Comparison of ENCODE assay signal across 13 cellular contexts in the genomic region with DNA sequence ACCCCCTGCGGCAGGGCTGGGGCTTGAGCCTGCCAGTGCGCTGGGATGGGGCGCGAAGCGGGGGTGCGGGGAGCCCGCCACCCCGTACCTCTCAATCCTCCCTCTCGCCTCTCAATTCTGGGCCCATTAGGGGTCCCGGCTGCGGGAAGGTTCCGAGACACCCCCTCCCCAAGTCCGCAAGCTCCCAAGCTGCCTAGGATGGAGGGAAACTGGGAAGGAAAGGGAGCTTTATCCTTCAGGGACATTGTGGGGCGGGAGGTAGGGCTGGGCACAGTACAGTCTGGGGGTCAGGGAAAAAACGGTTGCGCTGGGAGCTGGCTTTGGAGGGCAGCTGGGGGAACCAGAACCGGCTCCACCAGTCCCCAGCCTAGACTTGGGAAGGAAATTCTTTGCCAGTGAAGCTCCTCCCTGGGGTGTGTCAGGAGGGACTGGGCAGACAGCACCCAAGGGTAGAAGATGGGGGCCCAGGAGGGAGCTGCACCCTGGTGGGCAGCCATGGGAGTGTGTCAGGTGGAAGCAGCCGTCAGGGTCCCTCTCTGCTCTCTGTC. TPM values are rescaled to one million over a fixed set of nuclear protein-coding genes. Genes with fewer than 3 reads are reported as not detected.
DNase-seq lines count a peak whose midpoint lies in the region; ATAC-seq, FAIRE-seq and TF ChIP-seq lines count a peak whose summit lies in the region.
"Had no signal": no experiment of that assay in that cellular context is flagged by ENCODE, and none has a peak within 500 bp of the region (broad histone marks: within the 10 kb centered on the region; RNA-seq: fewer than 3 reads in every experiment).

No MANE protein-coding gene starts in this region.

- ATAC-seq in A549: peak in 1 of 2 experiments; percentile 8; a peak in 1 of 6 replicates
- ATAC-seq in PC-3: peak; percentile 26
- peak; percentile 70 for ATAC-seq in esophagus mucosa
- no peak for ATAC-seq in naive thymus-derived CD4-positive, alpha-beta T cell
- no peak for ATAC-seq in GM19397 (IDR thresholded peaks at IDR 0.05; ENCODE audit: unreplicated experiment)

- peaks cover 0 to 11% (median 0%) of the 10 kb centered on the region in 7 donors for H3K4me1 Mint-ChIP-seq in naive thymus-derived CD4-positive, alpha-beta T cell
- peaks cover 0 to 3% of the 10 kb centered on the region in 2 donors for H3K4me1 Mint-ChIP-seq in immature natural killer cell

- H3K9ac ChIP-seq in PC-3 (ENCODE audit: low read length): peak overlapping the region; percentile 93
- H3K9ac ChIP-seq: BLaER1 treated with 17β-estradiol and CSF1 and Interleukin-3, amounts not matched to agents 10 nM and 100 nM had no signal

- H3K4me1 ChIP-seq in A549 (peaks cover 9% of the 10 kb centered on the region; the same call in 1 of the 3 replicates), PC-3 (ENCODE audit: insufficient read depth, low read length) (peaks cover 76% of the 10 kb centered on the region)
- no peaks in the 10 kb centered on the region for H3K4me1 ChIP-seq in naive thymus-derived CD4-positive, alpha-beta T cell (ENCODE audit: control insufficient read depth in 2 of 2, insufficient read depth in 2 of 2, low read length in 2 of 2)

- CTCF ChIA-PET in A549 (lab: Yijun Ruan, JAX): interaction anchor here (0.6 to 1.4 kb wide), 2 partner anchors 14 to 71 kb away, joined by 4 to 6 read pairs; no protein-coding TSS in a partner anchor
- CTCF ChIA-PET in PC-3 (lab: Charles Lee): interaction anchor here (0.8 to 1.1 kb wide), 2 partner anchors 39 to 71 kb away, joined by 4 to 7 read pairs; no protein-coding TSS in a partner anchor
- CTCF ChIA-PET in naive thymus-derived CD4-positive, alpha-beta T cell (lab: Charles Lee): interaction anchor here (0.7 kb wide), 1 partner anchor 1751 kb away, joined by 3 read pairs; no protein-coding TSS in a partner anchor

- no peaks in the 10 kb centered on the region for H3K9me3 Mint-ChIP-seq in naive thymus-derived CD4-positive, alpha-beta T cell
- H3K9me3 Mint-ChIP-seq in immature natural killer cell: no peaks in the 10 kb centered on the region

- no peak for DNase-seq in A549 (ENCODE audit: low read depth in 1 of 2, low spot score in 1 of 2)
- DNase-seq in PC-3: peak; percentile 86
- DNase-seq in naive thymus-derived CD4-positive, alpha-beta T cell: no peak
- DNase-seq in MV-4-11 (lab: John Stamatoyannopoulos, UW): no peak
- DNase-seq in immature natural killer cell: no peak
- no peak for DNase-seq in erythroblast (lab: John Stamatoyannopoulos, UW)
- DNase-seq: NCI-H1694 treated with DMSO at 0.1 percent for 48 hours; spleen; stimulated activated naive CD4-positive, alpha-beta T cell treated with Interleukin-2 at 50 U/mL for 16 hours had no signal

- peak overlapping the region in 6 of 10 donors; percentile 5 to 39 (median 26) for H3K4me3 Mint-ChIP-seq in naive thymus-derived CD4-positive, alpha-beta T cell
- H3K4me3 Mint-ChIP-seq in immature natural killer cell: peak overlapping the region in 1 of 5 donors; percentile 4

- H3K36me3 ChIP-seq in PC-3 (ENCODE audit: low read depth, low read length): peaks cover 27% of the 10 kb centered on the region
- no peaks in the 10 kb centered on the region for H3K36me3 ChIP-seq in naive thymus-derived CD4-positive, alpha-beta T cell (ENCODE audit: control insufficient read depth in 2 of 3, insufficient read depth in 3 of 3, low read length in 3 of 3)
- H3K36me3 ChIP-seq: BLaER1 treated with 17β-estradiol and CSF1 and Interleukin-3, amounts not matched to agents 10 nM and 100 nM; SJSA1; spleen had no signal

- no peak overlapping the region for H3K27ac Mint-ChIP-seq in naive thymus-derived CD4-positive, alpha-beta T cell
- no peak overlapping the region for H3K27ac Mint-ChIP-seq in immature natural killer cell

- H3K9me3 ChIP-seq in A549: no peaks in the 10 kb centered on the region
- H3K9me3 ChIP-seq in PC-3 (ENCODE audit: low read length): no peaks in the 10 kb centered on the region
- H3K9me3 ChIP-seq in naive thymus-derived CD4-positive, alpha-beta T cell (ENCODE audit: control insufficient read depth in 2 of 3, low read length in 3 of 3): no peaks in the 10 kb centered on the region
- H3K9me3 ChIP-seq: BLaER1 treated with 17β-estradiol and CSF1 and Interleukin-3, amounts not matched to agents 10 nM and 100 nM; SJSA1; spleen had no signal

- H3K27me3 ChIP-seq in PC-3 (ENCODE audit: low read length): no peaks in the 10 kb centered on the region
- H3K27me3 ChIP-seq in naive thymus-derived CD4-positive, alpha-beta T cell (ENCODE audit: control insufficient read depth in 2 of 2, insufficient read depth in 2 of 2, low read length in 2 of 2): no peaks in the 10 kb centered on the region

- H3K79me2 ChIP-seq in PC-3 (ENCODE audit: low read length): peaks cover 59% of the 10 kb centered on the region

- no peak for TF ChIP-seq EP300 in A549 (IDR thresholded peaks at IDR 0.05)

- intact Hi-C loops in PC-3 (cut with micrococcal nuclease): no loop called here
- intact Hi-C loops in naive thymus-derived CD4-positive, alpha-beta T cell (cut with micrococcal nuclease): no loop called here

- WGBS in A549 (ENCODE audit: missing lambda C conversion rate): 81% methylated on average over 7 of the region's 18 CpGs

- TF ChIP-seq RAD21 in A549 (conservative IDR thresholded peaks at IDR 0.05 in 1 of 2, IDR thresholded peaks at IDR 0.05 in 1 of 2): no peak

- TF ChIP-seq POLR2A in A549 (IDR thresholded peaks at IDR 0.05; ENCODE audit: low read length) (no peak), erythroblast (IDR thresholded peaks at IDR 0.05; ENCODE audit: low read length) (no peak)

- H3K27ac ChIP-seq in A549: peak overlapping the region; percentile 68 to 86; a peak in 5 of 6 replicates
- peak overlapping the region; percentile 94 for H3K27ac ChIP-seq in PC-3 (ENCODE audit: low read length)
- H3K27ac ChIP-seq in naive thymus-derived CD4-positive, alpha-beta T cell (ENCODE audit: low read depth, low read length): no peak overlapping the region
- H3K27ac ChIP-seq: BLaER1 treated with 17β-estradiol and CSF1 and Interleukin-3, amounts not matched to agents 10 nM and 100 nM; SJSA1; spleen had no signal

- no peak for TF ChIP-seq CTCF in A549 (IDR thresholded peaks at IDR 0.05)
- peak; percentile 5; the same call in 1 of the 2 replicates for TF ChIP-seq CTCF in PC-3 (conservative IDR thresholded peaks at IDR 0.05; ENCODE audit: low read depth, low read length)

- POLR2A ChIA-PET in A549 (lab: Yijun Ruan, JAX): no interaction called here
- POLR2A ChIA-PET in PC-3 (lab: Charles Lee; ENCODE audit: unreplicated experiment): interaction anchor here (0.6 to 1.0 kb wide), 3 partner anchors 19 to 1445 kb away, joined by 3 to 5 read pairs (median 3); no protein-coding TSS in a partner anchor
- POLR2A ChIA-PET in naive thymus-derived CD4-positive, alpha-beta T cell (lab: Charles Lee): no interaction called here

- H3K4me2 ChIP-seq in A549 (peak overlapping the region; percentile 91), PC-3 (ENCODE audit: low read length) (peak overlapping the region; percentile 98)

- no peak for FAIRE-seq in A549 (lab: Jason Lieb, UNC)

- 0 out of 2 replicates have a peak, but pooled peaks cover 6% of the 10 kb centered on the region for H4K20me1 ChIP-seq in PC-3 (ENCODE audit: low read length)
- H4K20me1 ChIP-seq: BLaER1 treated with 17β-estradiol and CSF1 and Interleukin-3, amounts not matched to agents 10 nM and 100 nM had no signal

- H3K9me2 ChIP-seq in PC-3 (replicated peaks; ENCODE audit: low read length): no peaks in the 10 kb centered on the region

- TSS peak; percentile 52 for BruUV-seq in PC-3 (replicated peaks; lab: Mats Ljungman, UMichigan)

- H2AFZ ChIP-seq in PC-3 (ENCODE audit: low read length): peak overlapping the region; percentile 74

- H3K27me3 Mint-ChIP-seq in naive thymus-derived CD4-positive, alpha-beta T cell: peaks cover 54 to 75% (median 61%) of the 10 kb centered on the region in 5 donors
- peaks cover 4 to 29% (median 13%) of the 10 kb centered on the region in 3 donors for H3K27me3 Mint-ChIP-seq in immature natural killer cell (ENCODE audit: low read depth in 3 of 3)

- no peaks in the 10 kb centered on the region for H3K36me3 Mint-ChIP-seq in naive thymus-derived CD4-positive, alpha-beta T cell
- no peaks in the 10 kb centered on the region for H3K36me3 Mint-ChIP-seq in immature natural killer cell

- no peaks in the 10 kb centered on the region for H3F3A ChIP-seq in PC-3 (ENCODE audit: low read length, unreplicated experiment)

- peak overlapping the region; percentile 54 for H3K4me3 ChIP-seq in A549
- H3K4me3 ChIP-seq in PC-3 (ENCODE audit: low read length): peak overlapping the region; percentile 96
- H3K4me3 ChIP-seq in naive thymus-derived CD4-positive, alpha-beta T cell (ENCODE audit: low read length): no peak overlapping the region
- H3K4me3 ChIP-seq: BLaER1 treated with 17β-estradiol and CSF1 and Interleukin-3, amounts not matched to agents 10 nM and 100 nM; SJSA1 had no signal

RNA-seq across cellular contexts. Expression of a gene that starts 0.9 kb away (rescaled TPM):
- polyA plus RNA-seq in A549 (2011; rRNA removed): 0.50 and 0.81 TPM in 2 replicates
- 0.62 and 0.71 TPM in 2 replicates for polyA plus RNA-seq in A549 (2012; cell fraction: cytosol; rRNA removed)
- polyA plus RNA-seq in A549 (2012; cell fraction: nucleus; rRNA removed): 0.60 and 1.0 TPM in 2 replicates
- 0.75 to 0.84 TPM (median 0.76 TPM) in 3 replicates for polyA plus RNA-seq in A549 (2017; fragmentation: RNase III; extraction: RNeasy Plus Mini Kit Qiagen cat#74134 plus additional on column Dnase treatment)
- 0.88 and 1.2 TPM in 2 replicates for polyA minus RNA-seq in A549 (2011; rRNA and poly(A)+ RNA removed)
- total RNA-seq in PC-3 (2014; rRNA removed): 89.9 and 97.9 TPM in 2 replicates
- 61.7 TPM for total RNA-seq in esophagus mucosa
- not detected for total RNA-seq in naive thymus-derived CD4-positive, alpha-beta T cell
- not detected for polyA plus RNA-seq in naive thymus-derived CD4-positive, alpha-beta T cell
- not detected for polyA plus RNA-seq in immature natural killer cell
- total RNA-seq: SJSA1, spleen had no signal

RNA-seq across cellular contexts. Expression of a gene that starts 10.9 kb away (rescaled TPM):
- not detected in 2 replicates for polyA plus RNA-seq in A549 (2011; rRNA removed)
- not detected in 2 replicates for polyA plus RNA-seq in A549 (2012; cell fraction: cytosol; rRNA removed)
- not detected in 2 replicates for polyA plus RNA-seq in A549 (2012; cell fraction: nucleus; rRNA removed)
- polyA plus RNA-seq in A549 (2017; fragmentation: RNase III; extraction: RNeasy Plus Mini Kit Qiagen cat#74134 plus additional on column Dnase treatment): not detected in 3 replicates
- not detected in 2 replicates for polyA minus RNA-seq in A549 (2011; rRNA and poly(A)+ RNA removed)
- not detected in 2 replicates for total RNA-seq in PC-3 (2014; rRNA removed)
- 2.0 TPM for total RNA-seq in esophagus mucosa
- total RNA-seq in naive thymus-derived CD4-positive, alpha-beta T cell: not detected
- polyA plus RNA-seq in naive thymus-derived CD4-positive, alpha-beta T cell: not detected
- not detected for polyA plus RNA-seq in immature natural killer cell
- total RNA-seq: SJSA1 had no signal

RNA-seq across cellular contexts. Expression of a gene that starts 22.4 kb away (rescaled TPM):
- polyA plus RNA-seq in A549 (2011; rRNA removed) (0.07 TPM in 1 of 2 replicates, not detected in the other), A549 (2017; fragmentation: RNase III; extraction: RNeasy Plus Mini Kit Qiagen cat#74134 plus additional on column Dnase treatment) (0.04 to 0.07 TPM in 2 of 3 replicates, not detected in the other), immature natural killer cell (not detected)
- 0.03 and 0.04 TPM in 2 replicates for polyA plus RNA-seq in A549 (2012; cell fraction: cytosol; rRNA removed)
- 0.05 TPM in 1 of 2 replicates, not detected in the other for polyA plus RNA-seq in A549 (2012; cell fraction: nucleus; rRNA removed)
- polyA minus RNA-seq in A549 (2011; rRNA and poly(A)+ RNA removed): 0.12 TPM in 1 of 2 replicates, not detected in the other
- total RNA-seq in PC-3 (2014; rRNA removed) (0.12 TPM in 1 of 2 replicates, not detected in the other), esophagus mucosa (1.4 TPM)
- total RNA-seq in naive thymus-derived CD4-positive, alpha-beta T cell: not detected
- not detected for polyA plus RNA-seq in naive thymus-derived CD4-positive, alpha-beta T cell
- total RNA-seq: SJSA1, spleen had no signal
- polyA plus RNA-seq: spleen had no signal

RNA-seq across cellular contexts. Expression of a gene that starts 27.1 kb away (rescaled TPM):
- polyA plus RNA-seq in A549 (2011; rRNA removed) (0.11 and 0.16 TPM in 2 replicates), A549 (2017; fragmentation: RNase III; extraction: RNeasy Plus Mini Kit Qiagen cat#74134 plus additional on column Dnase treatment) (0.09 to 0.15 TPM in 2 of 3 replicates, not detected in the other), immature natural killer cell (not detected)
- 0.04 and 0.08 TPM in 2 replicates for polyA plus RNA-seq in A549 (2012; cell fraction: cytosol; rRNA removed)
- 0.05 TPM in 1 of 2 replicates, not detected in the other for polyA plus RNA-seq in A549 (2012; cell fraction: nucleus; rRNA removed)
- polyA minus RNA-seq in A549 (2011; rRNA and poly(A)+ RNA removed): not detected in 2 replicates
- total RNA-seq in PC-3 (2014; rRNA removed) (7.2 and 8.1 TPM in 2 replicates), esophagus mucosa (78.8 TPM)
- total RNA-seq in naive thymus-derived CD4-positive, alpha-beta T cell: not detected
- not detected for polyA plus RNA-seq in naive thymus-derived CD4-positive, alpha-beta T cell
- total RNA-seq: SJSA1, spleen had no signal

Comparison
In these comparisons a context has a peak if more than half of its experiments do, and no peak if none do; other contexts are left out.
1. ATAC-seq: peak in PC-3 (single experiment) and esophagus mucosa (single experiment); none in naive thymus-derived CD4-positive, alpha-beta T cell (single experiment) and GM19397 (single experiment).
2. RNA of a gene that starts 0.9 kb away (total RNA-seq): 89.9 to 97.9 TPM in PC-3 and 61.7 TPM in esophagus mucosa (single experiment); not detected in naive thymus-derived CD4-positive, alpha-beta T cell; every median in the first group is over 10 times any median in the second.